In genomic region chr3:10116138-10116460, GRCh38 we compare ENCODE assay signal across 8 cellular contexts. TPM values are rescaled to one million over a fixed set of nuclear protein-coding genes. Genes with fewer than 3 reads are reported as not detected.
DNase-seq lines count a peak whose midpoint lies in the region; ATAC-seq and TF ChIP-seq lines count a peak whose summit lies in the region.

No MANE protein-coding gene starts in this region.

- no peaks in the 10 kb centered on the region for H3K9me3 Mint-ChIP-seq in immature natural killer cell
- H3K9me3 Mint-ChIP-seq in stimulated activated naive B cell treated with anti-CD40 and anti-IgM and Interleukin-4, amounts not matched to agents 10 μg/mL and 1 μg/mL and 100 μg/mL, for 72 hours = no peaks in the 10 kb centered on the region

- ATAC-seq in stimulated activated naive B cell treated with anti-CD40 and anti-IgM and Interleukin-4, amounts not matched to agents 10 μg/mL and 1 μg/mL and 100 μg/mL, for 72 hours (replicated peaks) = peak; percentile 29 to 33
- no peak for ATAC-seq in HG03432 (IDR thresholded peaks at IDR 0.05; ENCODE audit: unreplicated experiment)

- H3K27me3 ChIP-seq in cardiac muscle cell (no peaks in the 10 kb centered on the region), adipocyte (replicated peaks; ENCODE audit: control insufficient read depth, insufficient read depth, low read length) (no peaks in the 10 kb centered on the region)

- peak overlapping the region; percentile 94 for H3K9ac ChIP-seq in adipocyte (ENCODE audit: low read length)

- intact Hi-C loops in cardiac septum (cut with DNase I) = loop anchor here (2.0 to 5.0 kb wide), 3 partner anchors 27 to 109 kb away; partner anchors contain the start of gene FANCD2

- H3K9me3 ChIP-seq in cardiac muscle cell (ENCODE audit: low read depth) = no peaks in the 10 kb centered on the region
- no peaks in the 10 kb centered on the region for H3K9me3 ChIP-seq in adipocyte (ENCODE audit: control insufficient read depth, low read length)

- peaks cover 6% of the 10 kb centered on the region for H3K4me1 ChIP-seq in cardiac muscle cell (ENCODE audit: low read depth)
- H3K4me1 ChIP-seq in adipocyte (ENCODE audit: control insufficient read depth, insufficient read depth, low read length) = peaks cover 15% of the 10 kb centered on the region

- peak overlapping the region; percentile 27 for H3K27ac ChIP-seq in cardiac muscle cell

- TF ChIP-seq CTCF in cardiac muscle cell (IDR thresholded peaks at IDR 0.05; ENCODE audit: low read depth, low read length) = no peak

- peak overlapping the region; percentile 94 to 99 (median 98) for H3K4me3 Mint-ChIP-seq in immature natural killer cell
- peak overlapping the region; percentile 95 to 100 for H3K4me3 Mint-ChIP-seq in stimulated activated naive B cell treated with anti-CD40 and anti-IgM and Interleukin-4, amounts not matched to agents 10 μg/mL and 1 μg/mL and 100 μg/mL, for 72 hours

- peaks cover 2 to 12% (median 10%) of the 10 kb centered on the region in 3 donors for H3K27me3 Mint-ChIP-seq in immature natural killer cell (ENCODE audit: low read depth in 3 of 3)
- H3K27me3 Mint-ChIP-seq in stimulated activated naive B cell treated with anti-CD40 and anti-IgM and Interleukin-4, amounts not matched to agents 10 μg/mL and 1 μg/mL and 100 μg/mL, for 72 hours = no peaks in the 10 kb centered on the region

- H3K27ac Mint-ChIP-seq in immature natural killer cell = peak overlapping the region; percentile 94 to 97 (median 96)
- peak overlapping the region; percentile 97 for H3K27ac Mint-ChIP-seq in stimulated activated naive B cell treated with anti-CD40 and anti-IgM and Interleukin-4, amounts not matched to agents 10 μg/mL and 1 μg/mL and 100 μg/mL, for 72 hours

- H3K4me3 ChIP-seq in cardiac muscle cell = peak overlapping the region; percentile 71
- H3K4me3 ChIP-seq in adipocyte (ENCODE audit: low read length) = peak overlapping the region; percentile 99

- H3K36me3 ChIP-seq in cardiac muscle cell (no peaks in the 10 kb centered on the region), adipocyte (ENCODE audit: control insufficient read depth, insufficient read depth, low read length, severe bottlenecking) (peaks cover 5% of the 10 kb centered on the region)

- DNase-seq in cardiac muscle cell (ENCODE audit: low read depth in 1 of 2, low spot score in 1 of 2) (peak in 1 of 2 donors; percentile 44), cardiac septum (ENCODE audit: low spot score) (no peak), HuH-7.5 (ENCODE audit: low spot score) (peak; percentile 38), adipocyte (ENCODE audit: low read depth) (no peak), immature natural killer cell (no peak), NCI-H128 (lab: John Stamatoyannopoulos, UW; ENCODE audit: unreplicated experiment) (no peak)
- no peak for DNase-seq in stimulated activated naive B cell treated with anti-CD40 and anti-IgM and Interleukin-4, amounts not matched to agents 10 μg/mL and 1 μg/mL and 100 μg/mL, for 72 hours

- peaks cover 0 to under 1% (median 0%) of the 10 kb centered on the region in 3 donors for H3K36me3 Mint-ChIP-seq in immature natural killer cell
- H3K36me3 Mint-ChIP-seq in stimulated activated naive B cell treated with anti-CD40 and anti-IgM and Interleukin-4, amounts not matched to agents 10 μg/mL and 1 μg/mL and 100 μg/mL, for 72 hours = peaks cover 10 to 14% of the 10 kb centered on the region in 2 donors

- peaks cover 30 to 50% of the 10 kb centered on the region in 2 donors for H3K4me1 Mint-ChIP-seq in immature natural killer cell
- peaks cover 16 to 42% of the 10 kb centered on the region in 2 donors for H3K4me1 Mint-ChIP-seq in stimulated activated naive B cell treated with anti-CD40 and anti-IgM and Interleukin-4, amounts not matched to agents 10 μg/mL and 1 μg/mL and 100 μg/mL, for 72 hours

RNA-seq across cellular contexts. Expression of gene BRK1, which starts 0.6 kb away (rescaled TPM):
- total RNA-seq in cardiac muscle cell = 83.0 and 138 TPM in 2 replicates
- 214 and 278 TPM in 2 replicates for polyA plus RNA-seq in cardiac muscle cell
- total RNA-seq in cardiac septum = 82.6 TPM
- polyA plus RNA-seq in immature natural killer cell = 100 to 1,000 TPM; 290 to 348 (median 301) TPM

RNA-seq across cellular contexts. Expression of gene FANCD2OS, which starts 8.0 kb away (rescaled TPM):
- total RNA-seq in cardiac muscle cell = not detected in 2 replicates
- not detected in 2 replicates for polyA plus RNA-seq in cardiac muscle cell
- not detected for total RNA-seq in cardiac septum
- polyA plus RNA-seq in immature natural killer cell = not detected

RNA-seq across cellular contexts. Expression of gene VHL, which starts 25.5 kb away (rescaled TPM):
- total RNA-seq in cardiac muscle cell (28.2 and 51.4 TPM in 2 replicates), cardiac septum (11.8 TPM)
- polyA plus RNA-seq in cardiac muscle cell (20.9 and 33.2 TPM in 2 replicates), immature natural killer cell (10 to 100 TPM in 2 of 3 donors, 1 to 10 TPM in 1; 6.6 to 47.8 (median 12.7) TPM)

RNA-seq across cellular contexts. Expression of gene IRAK2, which starts 48.6 kb away (rescaled TPM):
- total RNA-seq in cardiac muscle cell (1.1 and 2.1 TPM in 2 replicates), cardiac septum (1.9 TPM)
- polyA plus RNA-seq in cardiac muscle cell (1.1 TPM in 2 replicates), immature natural killer cell (10 to 100 TPM; 14.5 to 37.5 (median 37.1) TPM)
